ENCODE assay signal across 8 cellular contexts in the genomic region with DNA sequence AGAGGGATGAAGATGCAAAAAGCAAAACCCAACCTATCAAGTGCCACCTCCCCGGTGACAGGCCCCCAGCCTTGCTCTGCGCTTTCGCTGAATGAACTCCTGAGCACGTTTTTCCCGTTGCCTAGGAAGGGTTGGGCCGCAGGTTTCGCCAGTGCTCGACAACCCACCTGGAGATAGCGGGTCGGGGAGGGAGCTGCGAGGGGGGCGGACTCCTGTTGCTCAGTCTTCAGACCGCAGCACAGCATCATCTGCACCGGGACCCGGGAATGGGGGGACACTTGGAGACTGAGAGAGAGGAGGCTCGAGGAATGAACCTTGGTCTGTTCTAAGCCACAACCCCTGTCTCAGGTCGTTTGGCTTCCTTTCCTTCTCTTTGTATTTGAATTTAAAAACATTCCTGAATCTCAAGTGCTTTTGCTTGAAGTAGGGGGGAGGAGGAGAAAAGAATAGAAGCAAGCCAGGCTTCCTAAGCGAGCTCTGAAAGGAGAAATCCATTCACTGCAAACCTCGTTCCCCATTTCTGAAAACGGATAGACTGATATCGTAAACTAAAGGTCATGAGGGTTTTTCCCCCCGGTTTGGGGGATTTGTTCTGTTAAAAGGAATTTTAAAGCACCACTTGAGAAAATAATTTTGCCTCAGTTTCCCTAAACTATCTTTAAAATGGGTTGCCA. TPM values are rescaled to one million over a fixed set of nuclear protein-coding genes. Genes with fewer than 3 reads are reported as not detected.
DNase-seq lines count a peak whose midpoint lies in the region; ATAC-seq and TF ChIP-seq lines count a peak whose summit lies in the region.

No MANE protein-coding gene starts in this region.

- no peak for TF ChIP-seq CTCF in gastroesophageal sphincter (IDR thresholded peaks at IDR 0.05)
- no peak for TF ChIP-seq CTCF in progenitor cell of endocrine pancreas (IDR thresholded peaks at IDR 0.05; ENCODE audit: unreplicated experiment)

- H3K4me1 ChIP-seq in gastroesophageal sphincter, result peaks cover 0 to 19% (median 8%) of the 10 kb centered on the region in 3 donors

- peaks cover 11% of the 10 kb centered on the region for H3K4me1 Mint-ChIP-seq in progenitor cell of endocrine pancreas (ENCODE audit: low read depth)

- peaks cover 67% of the 10 kb centered on the region for H3K27me3 ChIP-seq in gastroesophageal sphincter

- no peak for ATAC-seq in gastroesophageal sphincter

- no peaks in the 10 kb centered on the region for H3K36me3 Mint-ChIP-seq in progenitor cell of endocrine pancreas (ENCODE audit: insufficient read depth)

- no peak overlapping the region for H3K27ac Mint-ChIP-seq in progenitor cell of endocrine pancreas

- DNase-seq in activated T-cell treated with anti-CD3 and anti-CD28 coated beads for 1 hour (ENCODE audit: low read depth), result peak; percentile 6
- DNase-seq in activated T-cell treated with anti-CD3 and anti-CD28 coated beads for 4 hours, result no peak
- DNase-seq in activated CD8-positive, alpha-beta memory T cell treated with anti-CD3 and anti-CD28 coated beads, Interleukin-2, amount 50 U/mL, for 4 hours, result peak; percentile 33
- DNase-seq in progenitor cell of endocrine pancreas (ENCODE audit: low spot score, unreplicated experiment), result peak; percentile 12
- DNase-seq in HEK293T (ENCODE audit: extremely low spot score), result no peak
- DNase-seq in germinal center (ENCODE audit: low spot score), result no peak
- no peak for DNase-seq in NCI-H1694 (lab: John Stamatoyannopoulos, UW)

- peak overlapping the region; percentile 64 for H3K4me3 Mint-ChIP-seq in progenitor cell of endocrine pancreas (ENCODE audit: low read depth)

- no peaks in the 10 kb centered on the region for H3K9me3 ChIP-seq in gastroesophageal sphincter

- no peaks in the 10 kb centered on the region for H3K9me3 Mint-ChIP-seq in progenitor cell of endocrine pancreas (ENCODE audit: low read depth)

- peaks cover 73% of the 10 kb centered on the region for H3K27me3 Mint-ChIP-seq in progenitor cell of endocrine pancreas

- H3K4me3 ChIP-seq in gastroesophageal sphincter, result peak overlapping the region; percentile 44 to 62

- CTCF ChIA-PET in HEK293T (lab: Yijun Ruan, JAX), result interaction anchor here (0.7 kb wide), 1 partner anchor 1229 kb away, joined by 3 read pairs; no protein-coding TSS in a partner anchor

- POLR2A ChIA-PET in HEK293T (lab: Yijun Ruan, JAX), result no interaction called here

- peak overlapping the region in 1 of 4 donors; percentile 35 for H3K27ac ChIP-seq in gastroesophageal sphincter

- WGBS in gastroesophageal sphincter (ENCODE audit: low coverage in 1 of 2), 2 donors, result 6 to 14% methylated on average over 5 to 10 of the region's 22 CpGs

- H3K36me3 ChIP-seq in gastroesophageal sphincter, result no peaks in the 10 kb centered on the region

- TF ChIP-seq POLR2A in gastroesophageal sphincter (IDR thresholded peaks at IDR 0.05), result no peak

- TF ChIP-seq EP300 in gastroesophageal sphincter (IDR thresholded peaks at IDR 0.05), result no peak

TF ChIP-seq in HEK293T, 16 proteins besides CTCF, POLR2A, EP300 and RAD21:
- TF ChIP-seq ARNT (IDR thresholded peaks at IDR 0.05), result no peak

RNA-seq across cellular contexts. Expression of a gene that starts 1.2 kb away (rescaled TPM):
- total RNA-seq in gastroesophageal sphincter (1 to 10 TPM in 3 of 4 donors, under 1 TPM in 1; 0.67 to 5.3 (median 2.7) TPM), progenitor cell of endocrine pancreas (4.0 and 4.4 TPM in 2 replicates)

Comparison
In these comparisons a context has a peak if more than half of its experiments do, and no peak if none do; other contexts are left out.
1. DNase-seq: peak in activated T-cell treated with anti-CD3 and anti-CD28 coated beads for 1 hour (single experiment), activated CD8-positive, alpha-beta memory T cell treated with anti-CD3 and anti-CD28 coated beads, Interleukin-2, amount 50 U/mL, for 4 hours (single experiment) and progenitor cell of endocrine pancreas (single experiment); none in activated T-cell treated with anti-CD3 and anti-CD28 coated beads for 4 hours (single experiment), HEK293T (single experiment), germinal center (single experiment) and NCI-H1694 (single experiment).